Comparison of ENCODE assay signal across 1 cellular context in genomic region chr1:234931404-234931973, GRCh38.
TF ChIP-seq lines count a peak whose summit lies in the region.

No MANE protein-coding gene starts in this region.

TF ChIP-seq in IMR-90, 13 proteins besides CTCF, POLR2A, EP300 and RAD21 (continued from another document):
- no peak for TF ChIP-seq USF2 (IDR thresholded peaks at IDR 0.05; ENCODE audit: low read depth, low read length)
- no peak for TF ChIP-seq RFX5 (IDR thresholded peaks at IDR 0.05; ENCODE audit: low read depth, low read length)
- TF ChIP-seq FOS (IDR thresholded peaks at IDR 0.05; ENCODE audit: low read depth, low read length): no peak
- no peak for TF ChIP-seq BHLHE40 (IDR thresholded peaks at IDR 0.05; ENCODE audit: low read depth, low read length)
- no peak for TF ChIP-seq CHD1 (IDR thresholded peaks at IDR 0.05; ENCODE audit: low read depth, low read length)
